Comparison of ENCODE assay signal across 1 cellular context in genomic region chr20:33282991-33283555, GRCh38.
TF ChIP-seq lines count a peak whose summit lies in the region.

BPIFB1 (plus strand) TSS chr20:33283214; CDS start chr20:33286074, 2,860 bp downstream.

TF ChIP-seq in HepG2, 621 proteins besides CTCF, POLR2A, EP300 and RAD21 (continued from another document and continues in another):
- TF ChIP-seq, protein P1, sequence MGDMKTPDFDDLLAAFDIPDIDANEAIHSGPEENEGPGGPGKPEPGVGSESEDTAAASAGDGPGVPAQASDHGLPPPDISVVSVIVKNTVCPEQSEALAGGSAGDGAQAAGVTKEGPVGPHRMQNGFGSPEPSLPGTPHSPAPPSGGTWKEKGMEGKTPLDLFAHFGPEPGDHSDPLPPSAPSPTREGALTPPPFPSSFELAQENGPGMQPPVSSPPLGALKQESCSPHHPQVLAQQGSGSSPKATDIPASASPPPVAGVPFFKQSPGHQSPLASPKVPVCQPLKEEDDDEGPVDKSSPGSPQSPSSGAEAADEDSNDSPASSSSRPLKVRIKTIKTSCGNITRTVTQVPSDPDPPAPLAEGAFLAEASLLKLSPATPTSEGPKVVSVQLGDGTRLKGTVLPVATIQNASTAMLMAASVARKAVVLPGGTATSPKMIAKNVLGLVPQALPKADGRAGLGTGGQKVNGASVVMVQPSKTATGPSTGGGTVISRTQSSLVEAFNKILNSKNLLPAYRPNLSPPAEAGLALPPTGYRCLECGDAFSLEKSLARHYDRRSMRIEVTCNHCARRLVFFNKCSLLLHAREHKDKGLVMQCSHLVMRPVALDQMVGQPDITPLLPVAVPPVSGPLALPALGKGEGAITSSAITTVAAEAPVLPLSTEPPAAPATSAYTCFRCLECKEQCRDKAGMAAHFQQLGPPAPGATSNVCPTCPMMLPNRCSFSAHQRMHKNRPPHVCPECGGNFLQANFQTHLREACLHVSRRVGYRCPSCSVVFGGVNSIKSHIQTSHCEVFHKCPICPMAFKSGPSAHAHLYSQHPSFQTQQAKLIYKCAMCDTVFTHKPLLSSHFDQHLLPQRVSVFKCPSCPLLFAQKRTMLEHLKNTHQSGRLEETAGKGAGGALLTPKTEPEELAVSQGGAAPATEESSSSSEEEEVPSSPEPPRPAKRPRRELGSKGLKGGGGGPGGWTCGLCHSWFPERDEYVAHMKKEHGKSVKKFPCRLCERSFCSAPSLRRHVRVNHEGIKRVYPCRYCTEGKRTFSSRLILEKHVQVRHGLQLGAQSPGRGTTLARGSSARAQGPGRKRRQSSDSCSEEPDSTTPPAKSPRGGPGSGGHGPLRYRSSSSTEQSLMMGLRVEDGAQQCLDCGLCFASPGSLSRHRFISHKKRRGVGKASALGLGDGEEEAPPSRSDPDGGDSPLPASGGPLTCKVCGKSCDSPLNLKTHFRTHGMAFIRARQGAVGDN (CRISPR knock-in tag; IDR thresholded peaks at IDR 0.05), result peak; percentile 84
- TF ChIP-seq ZNF484 (CRISPR knock-in tag; IDR thresholded peaks at IDR 0.05; ENCODE audit: borderline replicate concordance, low read depth) (0 out of 2 replicates have a peak, but pooled peaks have one; percentile 51), HDAC1 (CRISPR knock-in tag; IDR thresholded peaks at IDR 0.05) (0 out of 2 replicates have a peak, but pooled peaks have one; percentile 13), ZNF878 (CRISPR knock-in tag; IDR thresholded peaks at IDR 0.05) (no peak), HNRNPUL1 (IDR thresholded peaks at IDR 0.05; ENCODE audit: low read depth, low read length) (no peak), KDM5B (CRISPR knock-in tag; IDR thresholded peaks at IDR 0.05; ENCODE audit: borderline replicate concordance) (peak; percentile 80), ELF3 (CRISPR knock-in tag; IDR thresholded peaks at IDR 0.05) (peak; percentile 49; the same call in 1 of the 2 replicates), ZNF605 (CRISPR knock-in tag; IDR thresholded peaks at IDR 0.05) (no peak), HNF1B (CRISPR knock-in tag; IDR thresholded peaks at IDR 0.05) (peak; percentile 63; the same call in 1 of the 2 replicates), U2AF2 (IDR thresholded peaks at IDR 0.05; ENCODE audit: low read depth, low read length) (no peak), HMG20A (CRISPR knock-in tag; IDR thresholded peaks at IDR 0.05; ENCODE audit: borderline replicate concordance) (peak; percentile 44; the same call in 1 of the 2 replicates), KAT7 (CRISPR knock-in tag; IDR thresholded peaks at IDR 0.05; ENCODE audit: borderline replicate concordance) (no peak), FOXA3 (CRISPR knock-in tag; IDR thresholded peaks at IDR 0.05) (peak; percentile 38), ZNF773 (CRISPR knock-in tag; IDR thresholded peaks at IDR 0.05; ENCODE audit: borderline replicate concordance) (no peak), PPARG (CRISPR knock-in tag; conservative IDR thresholded peaks at IDR 0.05) (0 out of 2 replicates have a peak, but pooled peaks have one; percentile 18), TEAD3 (CRISPR knock-in tag; optimal IDR thresholded peaks at IDR 0.05; ENCODE audit: borderline replicate concordance) (peak; percentile 61), ZZZ3 (CRISPR knock-in tag; IDR thresholded peaks at IDR 0.05; ENCODE audit: borderline replicate concordance) (no peak), SOX13 (IDR thresholded peaks at IDR 0.05) (no peak), SOX13 (CRISPR knock-in tag; conservative IDR thresholded peaks at IDR 0.05 in 1 of 2, IDR thresholded peaks at IDR 0.05 in 1 of 2) (peak in 1 of 2 experiments; percentile 33; a peak in 1 of 4 replicates), SP5 (CRISPR knock-in tag; IDR thresholded peaks at IDR 0.05; ENCODE audit: borderline replicate concordance, low read depth) (peak; percentile 50; the same call in 1 of the 2 replicates), SP140L (CRISPR knock-in tag; IDR thresholded peaks at IDR 0.05; ENCODE audit: borderline replicate concordance) (no peak), SSRP1 (CRISPR knock-in tag; IDR thresholded peaks at IDR 0.05) (no peak), TCF7L2 (IDR thresholded peaks at IDR 0.05; ENCODE audit: low read depth, low read length) (no peak), DR1 (CRISPR knock-in tag; IDR thresholded peaks at IDR 0.05) (no peak), PHF8 (CRISPR knock-in tag; IDR thresholded peaks at IDR 0.05) (peak; percentile 54), MXI1 (IDR thresholded peaks at IDR 0.05; ENCODE audit: borderline replicate concordance, low read depth, low read length) (peak; percentile 34; the same call in 1 of the 3 replicates), ZNF558 (CRISPR knock-in tag; IDR thresholded peaks at IDR 0.05; ENCODE audit: borderline replicate concordance) (no peak), ZNF501 (CRISPR knock-in tag; IDR thresholded peaks at IDR 0.05) (peak; percentile 71), SYNCRIP (IDR thresholded peaks at IDR 0.05; ENCODE audit: insufficient read depth, low read depth, low read length) (no peak), ZIK1 (CRISPR knock-in tag; IDR thresholded peaks at IDR 0.05; ENCODE audit: borderline replicate concordance, low read depth) (0 out of 2 replicates have a peak, but pooled peaks have one; percentile 42), FOSL2 (CRISPR knock-in tag; IDR thresholded peaks at IDR 0.05) (peak; percentile 65), TSC22D2 (CRISPR knock-in tag; IDR thresholded peaks at IDR 0.05; ENCODE audit: borderline replicate concordance) (peak; percentile 72; the same call in 1 of the 2 replicates), MBNL3 (CRISPR knock-in tag; conservative IDR thresholded peaks at IDR 0.05) (no peak), ZKSCAN5 (CRISPR knock-in tag; IDR thresholded peaks at IDR 0.05) (peak; percentile 16; the same call in 1 of the 2 replicates), ATAD3A (CRISPR knock-in tag; IDR thresholded peaks at IDR 0.05) (no peak), MED13 (CRISPR knock-in tag; IDR thresholded peaks at IDR 0.05) (no peak), ZNF768 (CRISPR knock-in tag; IDR thresholded peaks at IDR 0.05) (peak; percentile 61; the same call in 1 of the 2 replicates)
- TF ChIP-seq, protein P2, sequence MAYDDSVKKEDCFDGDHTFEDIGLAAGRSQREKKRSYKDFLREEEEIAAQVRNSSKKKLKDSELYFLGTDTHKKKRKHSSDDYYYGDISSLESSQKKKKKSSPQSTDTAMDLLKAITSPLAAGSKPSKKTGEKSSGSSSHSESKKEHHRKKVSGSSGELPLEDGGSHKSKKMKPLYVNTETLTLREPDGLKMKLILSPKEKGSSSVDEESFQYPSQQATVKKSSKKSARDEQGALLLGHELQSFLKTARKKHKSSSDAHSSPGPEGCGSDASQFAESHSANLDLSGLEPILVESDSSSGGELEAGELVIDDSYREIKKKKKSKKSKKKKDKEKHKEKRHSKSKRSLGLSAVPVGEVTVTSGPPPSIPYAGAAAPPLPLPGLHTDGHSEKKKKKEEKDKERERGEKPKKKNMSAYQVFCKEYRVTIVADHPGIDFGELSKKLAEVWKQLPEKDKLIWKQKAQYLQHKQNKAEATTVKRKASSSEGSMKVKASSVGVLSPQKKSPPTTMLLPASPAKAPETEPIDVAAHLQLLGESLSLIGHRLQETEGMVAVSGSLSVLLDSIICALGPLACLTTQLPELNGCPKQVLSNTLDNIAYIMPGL (CRISPR knock-in tag; IDR thresholded peaks at IDR 0.05; ENCODE audit: borderline replicate concordance in 1 of 2, low read depth in 1 of 2), result peak; percentile 15 to 46; a peak in 2 of 4 replicates
- TF ChIP-seq, protein P3, sequence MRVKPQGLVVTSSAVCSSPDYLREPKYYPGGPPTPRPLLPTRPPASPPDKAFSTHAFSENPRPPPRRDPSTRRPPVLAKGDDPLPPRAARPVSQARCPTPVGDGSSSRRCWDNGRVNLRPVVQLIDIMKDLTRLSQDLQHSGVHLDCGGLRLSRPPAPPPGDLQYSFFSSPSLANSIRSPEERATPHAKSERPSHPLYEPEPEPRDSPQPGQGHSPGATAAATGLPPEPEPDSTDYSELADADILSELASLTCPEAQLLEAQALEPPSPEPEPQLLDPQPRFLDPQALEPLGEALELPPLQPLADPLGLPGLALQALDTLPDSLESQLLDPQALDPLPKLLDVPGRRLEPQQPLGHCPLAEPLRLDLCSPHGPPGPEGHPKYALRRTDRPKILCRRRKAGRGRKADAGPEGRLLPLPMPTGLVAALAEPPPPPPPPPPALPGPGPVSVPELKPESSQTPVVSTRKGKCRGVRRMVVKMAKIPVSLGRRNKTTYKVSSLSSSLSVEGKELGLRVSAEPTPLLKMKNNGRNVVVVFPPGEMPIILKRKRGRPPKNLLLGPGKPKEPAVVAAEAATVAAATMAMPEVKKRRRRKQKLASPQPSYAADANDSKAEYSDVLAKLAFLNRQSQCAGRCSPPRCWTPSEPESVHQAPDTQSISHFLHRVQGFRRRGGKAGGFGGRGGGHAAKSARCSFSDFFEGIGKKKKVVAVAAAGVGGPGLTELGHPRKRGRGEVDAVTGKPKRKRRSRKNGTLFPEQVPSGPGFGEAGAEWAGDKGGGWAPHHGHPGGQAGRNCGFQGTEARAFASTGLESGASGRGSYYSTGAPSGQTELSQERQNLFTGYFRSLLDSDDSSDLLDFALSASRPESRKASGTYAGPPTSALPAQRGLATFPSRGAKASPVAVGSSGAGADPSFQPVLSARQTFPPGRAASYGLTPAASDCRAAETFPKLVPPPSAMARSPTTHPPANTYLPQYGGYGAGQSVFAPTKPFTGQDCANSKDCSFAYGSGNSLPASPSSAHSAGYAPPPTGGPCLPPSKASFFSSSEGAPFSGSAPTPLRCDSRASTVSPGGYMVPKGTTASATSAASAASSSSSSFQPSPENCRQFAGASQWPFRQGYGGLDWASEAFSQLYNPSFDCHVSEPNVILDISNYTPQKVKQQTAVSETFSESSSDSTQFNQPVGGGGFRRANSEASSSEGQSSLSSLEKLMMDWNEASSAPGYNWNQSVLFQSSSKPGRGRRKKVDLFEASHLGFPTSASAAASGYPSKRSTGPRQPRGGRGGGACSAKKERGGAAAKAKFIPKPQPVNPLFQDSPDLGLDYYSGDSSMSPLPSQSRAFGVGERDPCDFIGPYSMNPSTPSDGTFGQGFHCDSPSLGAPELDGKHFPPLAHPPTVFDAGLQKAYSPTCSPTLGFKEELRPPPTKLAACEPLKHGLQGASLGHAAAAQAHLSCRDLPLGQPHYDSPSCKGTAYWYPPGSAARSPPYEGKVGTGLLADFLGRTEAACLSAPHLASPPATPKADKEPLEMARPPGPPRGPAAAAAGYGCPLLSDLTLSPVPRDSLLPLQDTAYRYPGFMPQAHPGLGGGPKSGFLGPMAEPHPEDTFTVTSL (CRISPR knock-in tag; IDR thresholded peaks at IDR 0.05; ENCODE audit: borderline replicate concordance), result peak; percentile 71; the same call in 1 of the 2 replicates
- TF ChIP-seq, protein P4, sequence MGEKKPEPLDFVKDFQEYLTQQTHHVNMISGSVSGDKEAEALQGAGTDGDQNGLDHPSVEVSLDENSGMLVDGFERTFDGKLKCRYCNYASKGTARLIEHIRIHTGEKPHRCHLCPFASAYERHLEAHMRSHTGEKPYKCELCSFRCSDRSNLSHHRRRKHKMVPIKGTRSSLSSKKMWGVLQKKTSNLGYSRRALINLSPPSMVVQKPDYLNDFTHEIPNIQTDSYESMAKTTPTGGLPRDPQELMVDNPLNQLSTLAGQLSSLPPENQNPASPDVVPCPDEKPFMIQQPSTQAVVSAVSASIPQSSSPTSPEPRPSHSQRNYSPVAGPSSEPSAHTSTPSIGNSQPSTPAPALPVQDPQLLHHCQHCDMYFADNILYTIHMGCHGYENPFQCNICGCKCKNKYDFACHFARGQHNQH (CRISPR knock-in tag; IDR thresholded peaks at IDR 0.05), result peak; percentile 67; the same call in 1 of the 2 replicates
- TF ChIP-seq, protein P5, sequence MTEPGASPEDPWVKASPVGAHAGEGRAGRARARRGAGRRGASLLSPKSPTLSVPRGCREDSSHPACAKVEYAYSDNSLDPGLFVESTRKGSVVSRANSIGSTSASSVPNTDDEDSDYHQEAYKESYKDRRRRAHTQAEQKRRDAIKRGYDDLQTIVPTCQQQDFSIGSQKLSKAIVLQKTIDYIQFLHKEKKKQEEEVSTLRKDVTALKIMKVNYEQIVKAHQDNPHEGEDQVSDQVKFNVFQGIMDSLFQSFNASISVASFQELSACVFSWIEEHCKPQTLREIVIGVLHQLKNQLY (CRISPR knock-in tag; IDR thresholded peaks at IDR 0.05), result peak; percentile 23; the same call in 1 of the 2 replicates
- TF ChIP-seq, protein P6, sequence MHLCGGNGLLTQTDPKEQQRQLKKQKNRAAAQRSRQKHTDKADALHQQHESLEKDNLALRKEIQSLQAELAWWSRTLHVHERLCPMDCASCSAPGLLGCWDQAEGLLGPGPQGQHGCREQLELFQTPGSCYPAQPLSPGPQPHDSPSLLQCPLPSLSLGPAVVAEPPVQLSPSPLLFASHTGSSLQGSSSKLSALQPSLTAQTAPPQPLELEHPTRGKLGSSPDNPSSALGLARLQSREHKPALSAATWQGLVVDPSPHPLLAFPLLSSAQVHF (CRISPR knock-in tag; IDR thresholded peaks at IDR 0.05), result no peak
- TF ChIP-seq, protein P7, sequence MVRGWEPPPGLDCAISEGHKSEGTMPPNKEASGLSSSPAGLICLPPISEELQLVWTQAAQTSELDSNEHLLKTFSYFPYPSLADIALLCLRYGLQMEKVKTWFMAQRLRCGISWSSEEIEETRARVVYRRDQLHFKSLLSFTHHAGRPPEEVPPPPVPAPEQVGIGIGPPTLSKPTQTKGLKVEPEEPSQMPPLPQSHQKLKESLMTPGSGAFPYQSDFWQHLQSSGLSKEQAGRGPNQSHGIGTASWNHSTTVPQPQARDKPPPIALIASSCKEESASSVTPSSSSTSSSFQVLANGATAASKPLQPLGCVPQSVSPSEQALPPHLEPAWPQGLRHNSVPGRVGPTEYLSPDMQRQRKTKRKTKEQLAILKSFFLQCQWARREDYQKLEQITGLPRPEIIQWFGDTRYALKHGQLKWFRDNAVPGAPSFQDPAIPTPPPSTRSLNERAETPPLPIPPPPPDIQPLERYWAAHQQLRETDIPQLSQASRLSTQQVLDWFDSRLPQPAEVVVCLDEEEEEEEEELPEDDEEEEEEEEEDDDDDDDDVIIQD (CRISPR knock-in tag; IDR thresholded peaks at IDR 0.05; ENCODE audit: low read depth), result peak; percentile 45; the same call in 1 of the 2 replicates
